11 cellular contexts compared by ENCODE assay signal in genomic region chr16:10929853-10930754, GRCh38. TPM values are rescaled to one million over a fixed set of nuclear protein-coding genes. Genes with fewer than 3 reads are reported as not detected.
A peak's percentile ranks its signal among the peaks of the same experiment; 100 is the strongest.
DNase-seq lines count a peak whose midpoint lies in the region; ATAC-seq and TF ChIP-seq lines count a peak whose summit lies in the region.
"Had no signal": no experiment of that assay in that cellular context is flagged by ENCODE, and none has a peak within 500 bp of the region (broad histone marks: within the 10 kb centered on the region; RNA-seq: fewer than 3 reads in every experiment).

No MANE protein-coding gene starts in this region.

- H3K36me3 Mint-ChIP-seq in IgD-negative memory B cell, result peaks cover 5% of the 10 kb centered on the region
- peaks cover 40% of the 10 kb centered on the region for H3K36me3 Mint-ChIP-seq in activated CD8-positive, alpha-beta T cell treated with anti-CD3 and anti-CD28 coated beads, Interleukin-2, amount 10 ng/mL, durations not matched to agents 7 days and 5 days (ENCODE audit: low read depth)
- H3K36me3 Mint-ChIP-seq in naive B cell, result no peaks in the 10 kb centered on the region

- DNase-seq in DMS79 (lab: John Stamatoyannopoulos, UW), result peak; percentile 63
- DNase-seq in activated CD8-positive, alpha-beta T cell treated with anti-CD3 and anti-CD28 coated beads, Interleukin-2, amount 10 ng/mL, durations not matched to agents 7 days and 5 days, result no peak
- no peak for DNase-seq in naive B cell
- DNase-seq: Caco-2, NCI-H446 treated with DMSO at 0.1 percent for 48 hours, SJCRH30 had no signal

- H3K4me1 Mint-ChIP-seq in IgD-negative memory B cell (peaks cover 24 to 34% (median 34%) of the 10 kb centered on the region in 3 donors), naive B cell (peaks cover 25 to 63% (median 41%) of the 10 kb centered on the region in 3 donors)
- peaks cover 36% of the 10 kb centered on the region for H3K4me1 Mint-ChIP-seq in activated CD8-positive, alpha-beta T cell treated with anti-CD3 and anti-CD28 coated beads, Interleukin-2, amount 10 ng/mL, durations not matched to agents 7 days and 5 days (ENCODE audit: low read depth)

- H3K4me3 Mint-ChIP-seq in IgD-negative memory B cell, result peak overlapping the region in 3 of 4 donors; percentile 1 to 63 (median 39)
- no peak overlapping the region for H3K4me3 Mint-ChIP-seq in activated CD8-positive, alpha-beta T cell treated with anti-CD3 and anti-CD28 coated beads, Interleukin-2, amount 10 ng/mL, durations not matched to agents 7 days and 5 days
- peak overlapping the region in 2 of 8 donors; percentile 8 to 61 for H3K4me3 Mint-ChIP-seq in naive B cell
- H3K4me3 Mint-ChIP-seq: activated T-helper 1 cell treated with anti-CD3 and anti-CD28 coated beads, Interleukin-12 subunit alpha, Interleukin-12 subunit beta, Interleukin-2, Interleukin-4 antibody, amounts not matched to agents 30 ng/mL and 10 ng/mL and 1 ng/mL, durations not matched to agents 14 hours and 24 hours and 36 hours had no signal

- no peak for ATAC-seq in activated CD8-positive, alpha-beta T cell treated with anti-CD3 and anti-CD28 coated beads, Interleukin-2, amount 10 ng/mL, durations not matched to agents 7 days and 5 days
- peak in 1 of 2 donors; percentile 20 for ATAC-seq in naive B cell (ENCODE audit: low read depth in 2 of 2)
- ATAC-seq in HG03097 (IDR thresholded peaks at IDR 0.05; ENCODE audit: low FRiP score, unreplicated experiment), result no peak
- no peak for ATAC-seq in HG03139 (IDR thresholded peaks at IDR 0.05; ENCODE audit: unreplicated experiment)
- ATAC-seq in SK-N-SH treated with all-trans-retinoic acid at 6 μM for 48 hours, result no peak

- POLR2A ChIA-PET in activated CD8-positive, alpha-beta T cell treated with anti-CD3 and anti-CD28 coated beads, Interleukin-2, amount 10 ng/mL, durations not matched to agents 7 days and 5 days (lab: Charles Lee), result no interaction called here

- H3K9me3 Mint-ChIP-seq in IgD-negative memory B cell, result no peaks in the 10 kb centered on the region
- H3K9me3 Mint-ChIP-seq in activated CD8-positive, alpha-beta T cell treated with anti-CD3 and anti-CD28 coated beads, Interleukin-2, amount 10 ng/mL, durations not matched to agents 7 days and 5 days (ENCODE audit: insufficient read depth), result no peaks in the 10 kb centered on the region
- no peaks in the 10 kb centered on the region for H3K9me3 Mint-ChIP-seq in naive B cell
- H3K9me3 Mint-ChIP-seq: activated T-helper 1 cell treated with anti-CD3 and anti-CD28 coated beads, Interleukin-12 subunit alpha, Interleukin-12 subunit beta, Interleukin-2, Interleukin-4 antibody, amounts not matched to agents 30 ng/mL and 10 ng/mL and 1 ng/mL, durations not matched to agents 14 hours and 24 hours and 36 hours had no signal

- H3K27me3 Mint-ChIP-seq in IgD-negative memory B cell, result no peaks in the 10 kb centered on the region
- no peaks in the 10 kb centered on the region for H3K27me3 Mint-ChIP-seq in activated CD8-positive, alpha-beta T cell treated with anti-CD3 and anti-CD28 coated beads, Interleukin-2, amount 10 ng/mL, durations not matched to agents 7 days and 5 days (ENCODE audit: low read depth)
- no peaks in the 10 kb centered on the region for H3K27me3 Mint-ChIP-seq in naive B cell

- CTCF ChIA-PET in activated CD8-positive, alpha-beta T cell treated with anti-CD3 and anti-CD28 coated beads, Interleukin-2, amount 10 ng/mL, durations not matched to agents 7 days and 5 days (lab: Charles Lee), result interaction anchor here (1.2 to 1.6 kb wide), 2 partner anchors 11 to 415 kb away, joined by 4 to 8 read pairs; no protein-coding TSS in a partner anchor

- H3K27ac Mint-ChIP-seq in IgD-negative memory B cell (peak overlapping the region; percentile 82 to 94 (median 91)), naive B cell (peak overlapping the region; percentile 76 to 90 (median 88))
- peak overlapping the region; percentile 31 for H3K27ac Mint-ChIP-seq in activated CD8-positive, alpha-beta T cell treated with anti-CD3 and anti-CD28 coated beads, Interleukin-2, amount 10 ng/mL, durations not matched to agents 7 days and 5 days

TF ChIP-seq in SK-N-SH treated with all-trans-retinoic acid at 6 μM for 48 hours, 23 proteins besides CTCF, POLR2A, EP300 and RAD21:
- TF ChIP-seq PATZ1 (CRISPR knock-in tag; IDR thresholded peaks at IDR 0.05; ENCODE audit: borderline replicate concordance) (no peak), TSHZ2 (CRISPR knock-in tag; IDR thresholded peaks at IDR 0.05) (no peak), ZFP30 (CRISPR knock-in tag; IDR thresholded peaks at IDR 0.05) (no peak), ZFP3 (CRISPR knock-in tag; IDR thresholded peaks at IDR 0.05) (no peak), ZNF70 (CRISPR knock-in tag; IDR thresholded peaks at IDR 0.05) (no peak), TOX (CRISPR knock-in tag; IDR thresholded peaks at IDR 0.05; ENCODE audit: borderline replicate concordance) (no peak), PPARA (CRISPR knock-in tag; IDR thresholded peaks at IDR 0.05; ENCODE audit: borderline replicate concordance) (no peak), RARB (CRISPR knock-in tag; IDR thresholded peaks at IDR 0.05) (no peak), CREB5 (CRISPR knock-in tag; IDR thresholded peaks at IDR 0.05; ENCODE audit: low read depth) (no peak), CSDC2 (CRISPR knock-in tag; IDR thresholded peaks at IDR 0.05) (no peak)
TF ChIP-seq in SK-N-SH treated with all-trans-retinoic acid at 6 μM for 48 hours: peak in this region for 0.

RNA-seq across cellular contexts. Expression of gene DEXI, which starts 12.2 kb away (rescaled TPM):
- polyA plus RNA-seq in IgD-negative memory B cell, result 11.4 TPM
- 10 to 100 TPM; 31.9 TPM for total RNA-seq in activated CD8-positive, alpha-beta T cell treated with anti-CD3 and anti-CD28 coated beads, Interleukin-2, amount 10 ng/mL, durations not matched to agents 7 days and 5 days
- polyA plus RNA-seq in naive B cell (ENCODE audit: low read depth in 6 of 6), result 10 to 100 TPM; 10.1 to 22.6 (median 15.6) TPM

RNA-seq across cellular contexts. Expression of gene CLEC16A, which starts 14.3 kb away (rescaled TPM):
- polyA plus RNA-seq in IgD-negative memory B cell (21.1 TPM), naive B cell (ENCODE audit: low read depth in 6 of 6) (10 to 100 TPM; 11.8 to 34.9 (median 18.7) TPM)
- total RNA-seq in activated CD8-positive, alpha-beta T cell treated with anti-CD3 and anti-CD28 coated beads, Interleukin-2, amount 10 ng/mL, durations not matched to agents 7 days and 5 days, result 10 to 100 TPM; 32.8 to 38.5 TPM

RNA-seq across cellular contexts. Expression of gene CIITA, which starts 53.1 kb away (rescaled TPM):
- polyA plus RNA-seq in IgD-negative memory B cell, result 173 TPM
- 10 to 100 TPM; 23.3 to 23.6 TPM for total RNA-seq in activated CD8-positive, alpha-beta T cell treated with anti-CD3 and anti-CD28 coated beads, Interleukin-2, amount 10 ng/mL, durations not matched to agents 7 days and 5 days
- polyA plus RNA-seq in naive B cell (ENCODE audit: low read depth in 6 of 6), result 100 to 1,000 TPM; 130 to 259 (median 150) TPM

Comparison
In these comparisons a context has a peak if more than half of its experiments do, and no peak if none do; other contexts are left out.
1. H3K27ac Mint-ChIP-seq: peak in every context shown above with its lines; median percentile 91 in IgD-negative memory B cell; 88 in naive B cell; 31 in activated CD8-positive, alpha-beta T cell treated with anti-CD3 and anti-CD28 coated beads, Interleukin-2, amount 10 ng/mL, durations not matched to agents 7 days and 5 days.